8 cellular contexts compared by ENCODE assay signal in the genomic region with DNA sequence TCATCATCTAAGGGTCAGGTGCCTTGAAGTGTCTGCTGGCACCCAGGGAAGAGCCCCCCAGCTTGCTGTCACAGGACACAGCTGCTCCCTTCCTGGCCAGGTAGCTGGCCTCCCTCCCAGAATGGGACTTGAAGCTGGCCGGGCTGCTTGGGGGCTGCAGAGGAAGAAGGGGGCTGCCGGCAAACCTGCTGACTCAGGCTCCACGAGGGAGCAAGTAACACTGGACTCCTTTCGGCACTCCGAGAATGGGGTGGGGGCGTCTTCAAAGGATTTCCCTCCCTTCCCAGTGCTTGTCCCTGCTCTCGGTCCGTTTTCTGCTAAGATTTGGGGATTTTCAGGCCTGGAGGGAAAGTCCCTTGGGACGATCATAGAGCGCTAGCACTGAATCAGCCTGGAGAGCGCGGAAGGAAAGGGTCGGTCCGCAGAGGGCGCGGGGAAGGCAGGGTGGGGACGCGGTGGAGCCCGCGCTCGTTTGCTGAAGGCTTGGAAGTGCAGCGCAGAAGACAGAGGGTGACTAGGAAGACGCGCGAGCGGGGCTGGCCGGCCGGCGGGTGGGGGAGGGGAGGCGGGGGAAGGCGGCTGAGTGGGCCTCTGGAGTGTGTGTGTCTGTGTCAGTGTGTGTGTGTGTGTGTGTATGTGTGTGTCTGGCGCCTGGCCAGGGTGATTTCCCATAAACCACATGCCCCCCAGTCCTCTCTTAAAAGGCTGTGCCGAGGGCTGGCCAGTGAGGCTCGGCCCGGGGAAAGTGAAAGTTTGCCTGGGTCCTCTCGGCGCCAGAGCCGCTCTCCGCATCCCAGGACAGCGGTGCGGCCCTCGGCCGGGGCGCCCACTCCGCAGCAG. TPM values are rescaled to one million over a fixed set of nuclear protein-coding genes. Genes with fewer than 3 reads are reported as not detected.
A peak's percentile ranks its signal among the peaks of the same experiment; 100 is the strongest.
DNase-seq lines count a peak whose midpoint lies in the region; ATAC-seq and TF ChIP-seq lines count a peak whose summit lies in the region.

A gene with protein sequence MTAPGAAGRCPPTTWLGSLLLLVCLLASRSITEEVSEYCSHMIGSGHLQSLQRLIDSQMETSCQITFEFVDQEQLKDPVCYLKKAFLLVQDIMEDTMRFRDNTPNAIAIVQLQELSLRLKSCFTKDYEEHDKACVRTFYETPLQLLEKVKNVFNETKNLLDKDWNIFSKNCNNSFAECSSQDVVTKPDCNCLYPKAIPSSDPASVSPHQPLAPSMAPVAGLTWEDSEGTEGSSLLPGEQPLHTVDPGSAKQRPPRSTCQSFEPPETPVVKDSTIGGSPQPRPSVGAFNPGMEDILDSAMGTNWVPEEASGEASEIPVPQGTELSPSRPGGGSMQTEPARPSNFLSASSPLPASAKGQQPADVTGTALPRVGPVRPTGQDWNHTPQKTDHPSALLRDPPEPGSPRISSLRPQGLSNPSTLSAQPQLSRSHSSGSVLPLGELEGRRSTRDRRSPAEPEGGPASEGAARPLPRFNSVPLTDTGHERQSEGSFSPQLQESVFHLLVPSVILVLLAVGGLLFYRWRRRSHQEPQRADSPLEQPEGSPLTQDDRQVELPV (plus strand): TSS at position 727 of the 840 bp plus-strand sequence. CDS start 175 bp downstream, outside the sequence.

- peak within 1 kb of the TSS; percentile 81 for H3K27ac Mint-ChIP-seq in activated naive CD4-positive, alpha-beta T cell treated with anti-CD3 and anti-CD28 coated beads for 36 hours
- peak within 1 kb of the TSS; percentile 85 for H3K27ac Mint-ChIP-seq in neural crest cell (ENCODE audit: unreplicated experiment)

- peaks cover 6% of the 10 kb centered on the region for H3K36me3 Mint-ChIP-seq in activated naive CD4-positive, alpha-beta T cell treated with anti-CD3 and anti-CD28 coated beads for 36 hours (ENCODE audit: low read depth)
- H3K36me3 Mint-ChIP-seq in neural crest cell (ENCODE audit: low read depth): no peaks in the 10 kb centered on the region

- no peaks in the 10 kb centered on the region for H3K27me3 Mint-ChIP-seq in activated naive CD4-positive, alpha-beta T cell treated with anti-CD3 and anti-CD28 coated beads for 36 hours (ENCODE audit: low read depth)
- H3K27me3 Mint-ChIP-seq in neural crest cell (ENCODE audit: low read depth): peaks cover 26% of the 10 kb centered on the region

- intact Hi-C loops in activated naive CD4-positive, alpha-beta T cell treated with anti-CD3 and anti-CD28 coated beads for 36 hours (cut with micrococcal nuclease): loop anchor here (1.0 to 2.0 kb wide), 2 partner anchors 74 to 120 kb away; partner anchors contain the start of gene AHCYL1

- H3K27ac ChIP-seq in SJSA1: peak within 1 kb of the TSS; percentile 75

- peak within 1 kb of the TSS; percentile 92 for H3K4me3 ChIP-seq in SJSA1

- ATAC-seq in GM18498 (IDR thresholded peaks at IDR 0.05; ENCODE audit: unreplicated experiment): no peak

- H3K4me3 Mint-ChIP-seq in activated naive CD4-positive, alpha-beta T cell treated with anti-CD3 and anti-CD28 coated beads for 36 hours: peak within 1 kb of the TSS; percentile 82
- H3K4me3 Mint-ChIP-seq in neural crest cell: peak within 1 kb of the TSS; percentile 92

- CTCF ChIA-PET in activated naive CD4-positive, alpha-beta T cell treated with anti-CD3 and anti-CD28 coated beads for 36 hours (lab: Charles Lee): interaction anchor here (1.8 to 1.9 kb wide), 2 partner anchors 132 to 134 kb away, joined by 5 read pairs; no protein-coding TSS in a partner anchor

- no peaks in the 10 kb centered on the region for H3K9me3 ChIP-seq in SJSA1 (replicated peaks)

- DNase-seq in Ammon's horn (ENCODE audit: low spot score) (peak; percentile 77), GOT3 (lab: John Stamatoyannopoulos, UW) (peak; percentile 30), SJSA1 (ENCODE audit: low read depth in 1 of 2, low spot score in 2 of 2) (peak; percentile 75 to 88), foreskin melanocyte (peak; percentile 51), neural crest cell (ENCODE audit: low read depth, low spot score) (peak; percentile 69), stromal cell of bone marrow (ENCODE audit: low read depth) (peak; percentile 73)
- peak; percentile 69 for DNase-seq in activated naive CD4-positive, alpha-beta T cell treated with anti-CD3 and anti-CD28 coated beads for 36 hours

- peaks cover 53% of the 10 kb centered on the region for H3K4me1 Mint-ChIP-seq in activated naive CD4-positive, alpha-beta T cell treated with anti-CD3 and anti-CD28 coated beads for 36 hours (ENCODE audit: low read depth)
- peaks cover 68% of the 10 kb centered on the region for H3K4me1 Mint-ChIP-seq in neural crest cell

- no peaks in the 10 kb centered on the region for H3K9me3 Mint-ChIP-seq in activated naive CD4-positive, alpha-beta T cell treated with anti-CD3 and anti-CD28 coated beads for 36 hours
- H3K9me3 Mint-ChIP-seq in neural crest cell: no peaks in the 10 kb centered on the region

- H3K27me3 ChIP-seq in SJSA1 (replicated peaks): no peaks in the 10 kb centered on the region

- H3K4me1 ChIP-seq in SJSA1 (replicated peaks): peaks cover 41% of the 10 kb centered on the region

- peaks cover 40% of the 10 kb centered on the region for H3K36me3 ChIP-seq in SJSA1

- TF ChIP-seq CTCF in neural crest cell (conservative IDR thresholded peaks at IDR 0.05): no peak

RNA-seq across cellular contexts. Expression of the gene that starts here (rescaled TPM):
- total RNA-seq in SJSA1 (2014; rRNA removed; shearing (Covaris generic)): 43.8 and 68.9 TPM in 2 replicates
- 10 to 100 TPM; 12.0 to 13.5 TPM for total RNA-seq in activated naive CD4-positive, alpha-beta T cell treated with anti-CD3 and anti-CD28 coated beads for 36 hours
- 16.0 and 17.9 TPM in 2 replicates for total RNA-seq in neural crest cell

Comparison
In these comparisons a context has a peak if more than half of its experiments do, and no peak if none do; other contexts are left out.
1. DNase-seq: peak in every context shown above with its lines; median percentile 82 in SJSA1; 77 in Ammon's horn; 73 in stromal cell of bone marrow; 69 in activated naive CD4-positive, alpha-beta T cell treated with anti-CD3 and anti-CD28 coated beads for 36 hours; 69 in neural crest cell; 51 in foreskin melanocyte; 30 in GOT3.